1 cellular context compared by ENCODE assay signal in genomic region chrX:53093748-53094583, GRCh38.
A peak's percentile ranks its signal among the peaks of the same experiment; 100 is the strongest.
TF ChIP-seq lines count a peak whose summit lies in the region.

TSS of gene KANTR (plus strand) at chrX:53094142. CDS start at chrX:53124273, 30,131 bp downstream.

TF ChIP-seq in HepG2, 621 proteins besides CTCF, POLR2A, EP300 and RAD21 (continued from another document and continues in another):
- TF ChIP-seq SPEN (CRISPR knock-in tag; IDR thresholded peaks at IDR 0.05; ENCODE audit: low read depth): 0 out of 2 replicates have a peak, but pooled peaks have one; percentile 23
- TF ChIP-seq SIX4 (CRISPR knock-in tag; IDR thresholded peaks at IDR 0.05): no peak
- no peak for TF ChIP-seq AFF4 (CRISPR knock-in tag; IDR thresholded peaks at IDR 0.05)
- TF ChIP-seq POLR2G (IDR thresholded peaks at IDR 0.05; ENCODE audit: low read depth, low read length): peak; percentile 48; the same call in 1 of the 2 replicates
- TF ChIP-seq SNRNP70 (IDR thresholded peaks at IDR 0.05; ENCODE audit: low read depth, low read length): no peak
- peak; percentile 26; the same call in 1 of the 2 replicates for TF ChIP-seq ETV5 (CRISPR knock-in tag; IDR thresholded peaks at IDR 0.05; ENCODE audit: borderline replicate concordance)
- no peak for TF ChIP-seq TBP (CRISPR knock-in tag; IDR thresholded peaks at IDR 0.05)
- TF ChIP-seq KMT2B (CRISPR knock-in tag; IDR thresholded peaks at IDR 0.05): 0 out of 2 replicates have a peak, but pooled peaks have one; percentile 51
- no peak for TF ChIP-seq ZBTB21 (CRISPR knock-in tag; IDR thresholded peaks at IDR 0.05)
- TF ChIP-seq PRMT3 (CRISPR knock-in tag; IDR thresholded peaks at IDR 0.05; ENCODE audit: borderline replicate concordance, low read depth): no peak
- no peak for TF ChIP-seq ZNF546 (CRISPR knock-in tag; conservative IDR thresholded peaks at IDR 0.05)
- TF ChIP-seq BRCA1 (CRISPR knock-in tag; IDR thresholded peaks at IDR 0.05): no peak
- TF ChIP-seq U2AF1 (optimal IDR thresholded peaks at IDR 0.05; ENCODE audit: low read depth, low read length): no peak
- no peak for TF ChIP-seq MEIS1 (CRISPR knock-in tag; IDR thresholded peaks at IDR 0.05; ENCODE audit: borderline replicate concordance)
- TF ChIP-seq KLF12 (CRISPR knock-in tag; IDR thresholded peaks at IDR 0.05; ENCODE audit: borderline replicate concordance): no peak
- TF ChIP-seq ZNF780A (CRISPR knock-in tag; IDR thresholded peaks at IDR 0.05): no peak
- no peak for TF ChIP-seq ZC3H13 (CRISPR knock-in tag; IDR thresholded peaks at IDR 0.05)
- peak; percentile 90 for TF ChIP-seq TFDP2 (CRISPR knock-in tag; IDR thresholded peaks at IDR 0.05)
- TF ChIP-seq ZNF687 (CRISPR knock-in tag; IDR thresholded peaks at IDR 0.05): peak; percentile 80
- no peak for TF ChIP-seq SOX6 (IDR thresholded peaks at IDR 0.05)
- TF ChIP-seq SOX6 (CRISPR knock-in tag; IDR thresholded peaks at IDR 0.05): no peak
- TF ChIP-seq ZNF484 (CRISPR knock-in tag; IDR thresholded peaks at IDR 0.05; ENCODE audit: borderline replicate concordance, low read depth): no peak
- TF ChIP-seq ZNF180 (CRISPR knock-in tag; IDR thresholded peaks at IDR 0.05; ENCODE audit: borderline replicate concordance, low read depth): no peak
- no peak for TF ChIP-seq ZBTB39 (CRISPR knock-in tag; IDR thresholded peaks at IDR 0.05)
- TF ChIP-seq MBNL3 (CRISPR knock-in tag; conservative IDR thresholded peaks at IDR 0.05): no peak
- no peak for TF ChIP-seq LRRFIP1 (CRISPR knock-in tag; conservative IDR thresholded peaks at IDR 0.05)
- no peak for TF ChIP-seq YY1 (IDR thresholded peaks at IDR 0.05; ENCODE audit: insufficient read depth, insufficient replicate concordance, low read depth, low read length)
- TF ChIP-seq HOMEZ (CRISPR knock-in tag; IDR thresholded peaks at IDR 0.05; ENCODE audit: low read depth): 0 out of 2 replicates have a peak, but pooled peaks have one; percentile 10
- TF ChIP-seq ZBTB34 (CRISPR knock-in tag; IDR thresholded peaks at IDR 0.05): no peak
- TF ChIP-seq E2F1 (CRISPR knock-in tag; IDR thresholded peaks at IDR 0.05): 0 out of 2 replicates have a peak, but pooled peaks have one; percentile 26
- no peak for TF ChIP-seq CEBPG (CRISPR knock-in tag; IDR thresholded peaks at IDR 0.05)
- TF ChIP-seq TBL1XR1 (IDR thresholded peaks at IDR 0.05; ENCODE audit: borderline replicate concordance, low read length, partially characterized antibody): no peak
- TF ChIP-seq FOXP1 (IDR thresholded peaks at IDR 0.05): no peak
- TF ChIP-seq FOXP1 (CRISPR knock-in tag; IDR thresholded peaks at IDR 0.05): no peak
- TF ChIP-seq GZF1 (CRISPR knock-in tag; IDR thresholded peaks at IDR 0.05): no peak
- TF ChIP-seq ARID5B (CRISPR knock-in tag; IDR thresholded peaks at IDR 0.05): 0 out of 2 replicates have a peak, but pooled peaks have one; percentile 8
